ENCODE assay signal across 14 cellular contexts in the genomic region with DNA sequence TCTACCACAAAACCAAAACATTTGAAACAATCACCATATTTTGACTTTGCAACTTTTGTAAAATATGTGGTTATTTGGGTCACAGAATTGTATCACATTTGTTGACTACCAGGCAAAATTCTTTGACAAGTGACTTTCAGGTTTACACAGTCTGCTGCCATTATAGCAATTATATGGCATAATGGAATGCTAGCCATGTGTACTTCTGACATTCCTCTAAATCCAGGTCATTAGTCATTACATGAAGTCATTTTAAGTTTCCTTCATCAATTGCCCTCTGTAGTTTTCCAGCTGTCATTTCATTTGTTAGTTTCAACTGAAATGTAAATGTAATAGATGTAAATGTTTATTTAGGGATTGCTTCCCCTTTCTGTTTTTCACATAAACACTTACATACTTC.
DNase-seq lines count a peak whose midpoint lies in the region; ATAC-seq and TF ChIP-seq lines count a peak whose summit lies in the region.
"Had no signal": no experiment of that assay in that cellular context is flagged by ENCODE, and none has a peak within 500 bp of the region (broad histone marks: within the 10 kb centered on the region; RNA-seq: fewer than 3 reads in every experiment).

No MANE protein-coding gene starts in this region.

- TF ChIP-seq POLR2A in gastroesophageal sphincter (IDR thresholded peaks at IDR 0.05) = no peak

- no peaks in the 10 kb centered on the region for H3K36me3 ChIP-seq in gastroesophageal sphincter
- H3K36me3 ChIP-seq: BE2C had no signal

- no peak for TF ChIP-seq EP300 in gastroesophageal sphincter (IDR thresholded peaks at IDR 0.05)

- DNase-seq in AG08396 (ENCODE audit: low spot score) (peak; percentile 23), HT1080 (ENCODE audit: low read depth) (peak; percentile 37), astrocyte of the hippocampus (ENCODE audit: low read depth, low spot score) (peak; percentile 57), kidney glomerular epithelial cell (lab: John Stamatoyannopoulos, UW) (peak; percentile 30), cerebellar cortex (ENCODE audit: low spot score) (no peak)
- DNase-seq in activated T-cell treated with anti-CD3 and anti-CD28 coated beads, Interleukin-2, amount 50 U/mL, for 48 hours = no peak
- DNase-seq: activated CD4-positive, alpha-beta T cell treated with anti-CD3 and anti-CD28 coated beads for 48 hours; BE2C; endodermal cell; NCI-H2081 treated with DMSO at 0.1 percent for 48 hours; T-helper 1 cell had no signal

- H3K27me3 ChIP-seq in gastroesophageal sphincter = no peaks in the 10 kb centered on the region
- H3K27me3 ChIP-seq: BE2C had no signal

- no peak for ATAC-seq in GM19023 (IDR thresholded peaks at IDR 0.05; ENCODE audit: unreplicated experiment)
- ATAC-seq in gastroesophageal sphincter = no peak

- H3K4me1 ChIP-seq in gastroesophageal sphincter = no peaks in the 10 kb centered on the region
- H3K4me1 ChIP-seq: BE2C had no signal

- H3K27ac ChIP-seq in gastroesophageal sphincter = no peak overlapping the region

- H3K9me3 ChIP-seq in gastroesophageal sphincter = no peaks in the 10 kb centered on the region
- H3K9me3 ChIP-seq: BE2C had no signal

- H3K4me3 ChIP-seq in gastroesophageal sphincter = no peak overlapping the region
- H3K4me3 ChIP-seq: lung had no signal

- no peak for TF ChIP-seq CTCF in gastroesophageal sphincter (IDR thresholded peaks at IDR 0.05)

Comparison
In these comparisons a context has a peak if more than half of its experiments do, and no peak if none do; other contexts are left out.
1. DNase-seq: peak in AG08396 (single experiment), HT1080 (single experiment), astrocyte of the hippocampus (single experiment) and kidney glomerular epithelial cell (single experiment); none in cerebellar cortex (single experiment) and activated T-cell treated with anti-CD3 and anti-CD28 coated beads, Interleukin-2, amount 50 U/mL, for 48 hours (0 of 2).